In genomic region chr16:12589676-12590075, GRCh38 we compare ENCODE assay signal across 1 cellular context.
TF ChIP-seq lines count a peak whose summit lies in the region.

No MANE protein-coding gene starts in this region.

TF ChIP-seq in K562, 482 proteins besides CTCF, POLR2A, EP300 and RAD21 (continued from another document):
- TF ChIP-seq NBN (IDR thresholded peaks at IDR 0.05; ENCODE audit: low read depth) (no peak), RBM17 (IDR thresholded peaks at IDR 0.05; ENCODE audit: borderline replicate concordance, low read depth, low read length) (no peak), CC2D1A (IDR thresholded peaks at IDR 0.05) (no peak), ZHX1 (conservative IDR thresholded peaks at IDR 0.05; ENCODE audit: low read length) (no peak), RFX7 (CRISPR knock-in tag; IDR thresholded peaks at IDR 0.05) (no peak)
